In genomic region chr10:6778992-6779701, GRCh38 we compare ENCODE assay signal across 10 cellular contexts.
DNase-seq lines count a peak whose midpoint lies in the region; ATAC-seq lines count a peak whose summit lies in the region.
"Had no signal": no experiment of that assay in that cellular context is flagged by ENCODE, and none has a peak within 500 bp of the region (broad histone marks: within the 10 kb centered on the region; RNA-seq: fewer than 3 reads in every experiment).

No MANE protein-coding gene starts in this region.

- H3K4me1 Mint-ChIP-seq in activated T-cell treated with anti-CD3 and anti-CD28 coated beads, Interleukin-2, amount 50 U/mL, for 4 hours (ENCODE audit: low read depth): no peaks in the 10 kb centered on the region

- H3K36me3 Mint-ChIP-seq in activated T-cell treated with anti-CD3 and anti-CD28 coated beads, Interleukin-2, amount 50 U/mL, for 4 hours (ENCODE audit: insufficient read depth): no peaks in the 10 kb centered on the region

- H3K9me3 Mint-ChIP-seq in activated T-cell treated with anti-CD3 and anti-CD28 coated beads, Interleukin-2, amount 50 U/mL, for 4 hours: no peaks in the 10 kb centered on the region
- H3K9me3 Mint-ChIP-seq: dendritic cell treated with granulocyte-macrophage colony-stimulating factor and Interleukin-4, amounts not matched to agents 40 ng/mL and 50 ng/mL, for 4 days had no signal

- DNase-seq in ELR (ENCODE audit: low read depth) (peak; percentile 99), SK-MEL-5 (ENCODE audit: low read depth, low spot score) (peak; percentile 8), fibroblast of peridontal ligament (ENCODE audit: extremely low read depth) (peak; percentile 79), pulmonary artery endothelial cell (ENCODE audit: low read depth, low spot score) (peak; percentile 19)
- no peak for DNase-seq in activated T-cell treated with anti-CD3 and anti-CD28 coated beads, Interleukin-2, amount 50 U/mL, for 4 hours
- DNase-seq: activated CD4-positive, alpha-beta T cell treated with anti-CD3 and anti-CD28 coated beads, Interleukin-2, amount 50 U/mL, for 4 hours had no signal

- no peak overlapping the region for H3K4me3 Mint-ChIP-seq in activated T-cell treated with anti-CD3 and anti-CD28 coated beads, Interleukin-2, amount 50 U/mL, for 4 hours
- H3K4me3 Mint-ChIP-seq: dendritic cell treated with granulocyte-macrophage colony-stimulating factor and Interleukin-4, amounts not matched to agents 40 ng/mL and 50 ng/mL, for 4 days had no signal

- peaks cover 35% of the 10 kb centered on the region for H3K27me3 Mint-ChIP-seq in activated T-cell treated with anti-CD3 and anti-CD28 coated beads, Interleukin-2, amount 50 U/mL, for 4 hours (ENCODE audit: low read depth)

- ATAC-seq in activated T-cell treated with anti-CD3 and anti-CD28 coated beads, Interleukin-2, amount 50 U/mL, for 4 hours: no peak
- no peak for ATAC-seq in GM21381 (IDR thresholded peaks at IDR 0.05; ENCODE audit: unreplicated experiment)
- ATAC-seq in HG02798 (IDR thresholded peaks at IDR 0.05; ENCODE audit: poor library complexity, unreplicated experiment): no peak
- no peak for ATAC-seq in GM21360 (IDR thresholded peaks at IDR 0.05; ENCODE audit: unreplicated experiment)

- in situ Hi-C loops in SK-MEL-5 (cut with HindIII; ENCODE audit: low pct_unique_long_range_greater_than_20kb, low sequenced_read_pairs): no loop called here
